In the genomic region with DNA sequence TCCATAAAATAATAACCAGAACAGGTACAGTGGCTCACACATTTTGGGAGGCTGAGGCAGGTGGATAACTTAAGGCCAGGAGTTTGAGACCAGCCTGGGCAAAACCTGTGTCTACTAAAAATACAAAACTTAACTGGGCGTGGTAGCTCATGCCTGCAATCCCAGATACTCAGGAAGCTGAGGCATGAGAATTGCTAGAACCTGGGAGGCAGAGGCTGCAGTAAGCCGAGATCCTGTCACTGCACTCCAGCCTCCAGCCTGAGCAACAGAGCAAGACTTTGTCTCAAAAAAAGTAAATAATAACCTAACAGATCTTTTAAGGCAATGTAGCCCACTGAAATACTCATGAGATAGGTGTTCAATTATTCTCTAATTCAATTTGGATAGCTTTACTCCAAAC, we compare ENCODE assay signal across 1 cellular context.
TF ChIP-seq lines count a peak whose summit lies in the region.

No MANE protein-coding gene starts in this region.

TF ChIP-seq in GM23338, 12 proteins besides CTCF, POLR2A, EP300 and RAD21 (continued from another document):
- TF ChIP-seq, protein P1, sequence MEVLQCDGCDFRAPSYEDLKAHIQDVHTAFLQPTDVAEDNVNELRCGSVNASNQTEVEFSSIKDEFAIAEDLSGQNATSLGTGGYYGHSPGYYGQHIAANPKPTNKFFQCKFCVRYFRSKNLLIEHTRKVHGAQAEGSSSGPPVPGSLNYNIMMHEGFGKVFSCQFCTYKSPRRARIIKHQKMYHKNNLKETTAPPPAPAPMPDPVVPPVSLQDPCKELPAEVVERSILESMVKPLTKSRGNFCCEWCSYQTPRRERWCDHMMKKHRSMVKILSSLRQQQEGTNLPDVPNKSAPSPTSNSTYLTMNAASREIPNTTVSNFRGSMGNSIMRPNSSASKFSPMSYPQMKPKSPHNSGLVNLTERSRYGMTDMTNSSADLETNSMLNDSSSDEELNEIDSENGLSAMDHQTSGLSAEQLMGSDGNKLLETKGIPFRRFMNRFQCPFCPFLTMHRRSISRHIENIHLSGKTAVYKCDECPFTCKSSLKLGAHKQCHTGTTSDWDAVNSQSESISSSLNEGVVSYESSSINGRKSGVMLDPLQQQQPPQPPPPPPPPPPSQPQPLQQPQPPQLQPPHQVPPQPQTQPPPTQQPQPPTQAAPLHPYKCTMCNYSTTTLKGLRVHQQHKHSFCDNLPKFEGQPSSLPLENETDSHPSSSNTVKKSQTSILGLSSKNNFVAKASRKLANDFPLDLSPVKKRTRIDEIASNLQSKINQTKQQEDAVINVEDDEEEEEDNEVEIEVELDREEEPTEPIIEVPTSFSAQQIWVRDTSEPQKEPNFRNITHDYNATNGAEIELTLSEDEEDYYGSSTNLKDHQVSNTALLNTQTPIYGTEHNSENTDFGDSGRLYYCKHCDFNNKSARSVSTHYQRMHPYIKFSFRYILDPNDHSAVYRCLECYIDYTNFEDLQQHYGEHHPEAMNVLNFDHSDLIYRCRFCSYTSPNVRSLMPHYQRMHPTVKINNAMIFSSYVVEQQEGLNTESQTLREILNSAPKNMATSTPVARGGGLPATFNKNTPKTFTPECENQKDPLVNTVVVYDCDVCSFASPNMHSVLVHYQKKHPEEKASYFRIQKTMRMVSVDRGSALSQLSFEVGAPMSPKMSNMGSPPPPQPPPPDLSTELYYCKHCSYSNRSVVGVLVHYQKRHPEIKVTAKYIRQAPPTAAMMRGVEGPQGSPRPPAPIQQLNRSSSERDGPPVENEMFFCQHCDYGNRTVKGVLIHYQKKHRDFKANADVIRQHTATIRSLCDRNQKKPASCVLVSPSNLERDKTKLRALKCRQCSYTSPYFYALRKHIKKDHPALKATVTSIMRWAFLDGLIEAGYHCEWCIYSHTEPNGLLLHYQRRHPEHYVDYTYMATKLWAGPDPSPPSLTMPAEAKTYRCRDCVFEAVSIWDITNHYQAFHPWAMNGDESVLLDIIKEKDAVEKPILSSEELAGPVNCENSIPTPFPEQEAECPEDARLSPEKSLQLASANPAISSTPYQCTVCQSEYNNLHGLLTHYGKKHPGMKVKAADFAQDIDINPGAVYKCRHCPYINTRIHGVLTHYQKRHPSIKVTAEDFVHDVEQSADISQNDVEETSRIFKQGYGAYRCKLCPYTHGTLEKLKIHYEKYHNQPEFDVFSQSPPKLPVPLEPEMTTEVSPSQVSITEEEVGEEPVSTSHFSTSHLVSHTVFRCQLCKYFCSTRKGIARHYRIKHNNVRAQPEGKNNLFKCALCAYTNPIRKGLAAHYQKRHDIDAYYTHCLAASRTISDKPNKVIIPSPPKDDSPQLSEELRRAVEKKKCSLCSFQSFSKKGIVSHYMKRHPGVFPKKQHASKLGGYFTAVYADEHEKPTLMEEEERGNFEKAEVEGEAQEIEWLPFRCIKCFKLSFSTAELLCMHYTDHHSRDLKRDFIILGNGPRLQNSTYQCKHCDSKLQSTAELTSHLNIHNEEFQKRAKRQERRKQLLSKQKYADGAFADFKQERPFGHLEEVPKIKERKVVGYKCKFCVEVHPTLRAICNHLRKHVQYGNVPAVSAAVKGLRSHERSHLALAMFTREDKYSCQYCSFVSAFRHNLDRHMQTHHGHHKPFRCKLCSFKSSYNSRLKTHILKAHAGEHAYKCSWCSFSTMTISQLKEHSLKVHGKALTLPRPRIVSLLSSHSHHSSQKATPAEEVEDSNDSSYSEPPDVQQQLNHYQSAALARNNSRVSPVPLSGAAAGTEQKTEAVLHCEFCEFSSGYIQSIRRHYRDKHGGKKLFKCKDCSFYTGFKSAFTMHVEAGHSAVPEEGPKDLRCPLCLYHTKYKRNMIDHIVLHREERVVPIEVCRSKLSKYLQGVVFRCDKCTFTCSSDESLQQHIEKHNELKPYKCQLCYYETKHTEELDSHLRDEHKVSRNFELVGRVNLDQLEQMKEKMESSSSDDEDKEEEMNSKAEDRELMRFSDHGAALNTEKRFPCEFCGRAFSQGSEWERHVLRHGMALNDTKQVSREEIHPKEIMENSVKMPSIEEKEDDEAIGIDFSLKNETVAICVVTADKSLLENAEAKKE (CRISPR knock-in tag; IDR thresholded peaks at IDR 0.05), result no peak
- TF ChIP-seq, protein P2, sequence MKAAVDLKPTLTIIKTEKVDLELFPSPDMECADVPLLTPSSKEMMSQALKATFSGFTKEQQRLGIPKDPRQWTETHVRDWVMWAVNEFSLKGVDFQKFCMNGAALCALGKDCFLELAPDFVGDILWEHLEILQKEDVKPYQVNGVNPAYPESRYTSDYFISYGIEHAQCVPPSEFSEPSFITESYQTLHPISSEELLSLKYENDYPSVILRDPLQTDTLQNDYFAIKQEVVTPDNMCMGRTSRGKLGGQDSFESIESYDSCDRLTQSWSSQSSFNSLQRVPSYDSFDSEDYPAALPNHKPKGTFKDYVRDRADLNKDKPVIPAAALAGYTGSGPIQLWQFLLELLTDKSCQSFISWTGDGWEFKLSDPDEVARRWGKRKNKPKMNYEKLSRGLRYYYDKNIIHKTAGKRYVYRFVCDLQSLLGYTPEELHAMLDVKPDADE (IDR thresholded peaks at IDR 0.05), result no peak
